32 cellular contexts compared by ENCODE assay signal in the genomic region with DNA sequence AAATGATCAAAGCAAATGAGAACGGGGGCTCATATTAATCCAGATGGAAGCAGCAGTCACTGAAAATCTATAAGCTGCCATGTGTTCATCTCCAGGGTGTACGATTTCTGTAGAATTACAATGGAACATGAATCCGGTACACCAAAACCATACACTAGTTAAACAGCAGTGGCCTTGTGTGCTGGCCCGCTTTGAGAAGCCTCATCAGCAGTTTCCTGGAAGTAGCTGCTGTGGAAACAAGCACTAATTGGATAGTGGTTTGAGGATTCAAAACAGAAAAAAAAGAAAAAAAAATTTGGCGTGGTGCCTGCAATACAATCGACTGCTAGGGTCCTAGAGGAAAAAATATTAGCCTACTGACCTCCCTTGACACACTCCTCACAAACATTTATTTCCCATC.
"Had no signal": no experiment of that assay in that cellular context is flagged by ENCODE, and none has a peak within 500 bp of the region (broad histone marks: within the 10 kb centered on the region; RNA-seq: fewer than 3 reads in every experiment).

No MANE protein-coding gene starts in this region.

- H3K4me1 ChIP-seq: adrenal gland, body of pancreas, colonic mucosa, esophagus squamous epithelium had no signal

- H3K4me1 Mint-ChIP-seq: activated B cell treated with CpG ODN at 0.5 μM for 24 hours; activated CD8-positive, alpha-beta memory T cell treated with anti-CD3 and anti-CD28 coated beads, Interleukin-2, amount 10 ng/mL, durations not matched to agents 7 days and 5 days; activated naive CD4-positive, alpha-beta T cell treated with anti-CD3 and anti-CD28 coated beads, Interleukin-2, amount 50 U/mL, for 24 hours; activated naive CD8-positive, alpha-beta T cell treated with anti-CD3 and anti-CD28 coated beads for 36 hours; activated naive CD8-positive, alpha-beta T cell treated with anti-CD3 and anti-CD28 coated beads, Interleukin-2, amount 50 U/mL, for 24 hours; T-helper 17 cell had no signal

- H3K4me3 ChIP-seq: adrenal gland, body of pancreas, colonic mucosa, esophagus squamous epithelium had no signal

- H3K9me3 ChIP-seq: adrenal gland, body of pancreas, colonic mucosa, esophagus squamous epithelium had no signal

- DNase-seq: activated B cell treated with CpG ODN at 0.5 μM for 24 hours; activated CD4-positive, alpha-beta T cell treated with anti-CD3 and anti-CD28 coated beads for 48 hours; activated CD4-positive, alpha-beta T cell treated with anti-CD3 and anti-CD28 coated beads, Interleukin-2, amount 50 U/mL, for 1 hour; activated CD4-positive, alpha-beta T cell treated with anti-CD3 and anti-CD28 coated beads, Interleukin-2, amount 50 U/mL, for 48 hours; activated CD8-positive, alpha-beta memory T cell treated with anti-CD3 and anti-CD28 coated beads, Interleukin-2, amount 10 ng/mL, durations not matched to agents 7 days and 5 days; activated CD8-positive, alpha-beta memory T cell treated with anti-CD3 and anti-CD28 coated beads, Interleukin-2, amount 50 U/mL, for 4 hours; activated CD8-positive, alpha-beta T cell treated with anti-CD3 and anti-CD28 coated beads, Interleukin-2, amount 10 ng/mL, durations not matched to agents 7 days and 5 days; activated effector memory CD4-positive, alpha-beta T cell treated with anti-CD3 and anti-CD28 coated beads, Interleukin-2, amount 50 U/mL, for 16 hours; activated naive CD4-positive, alpha-beta T cell treated with anti-CD3 and anti-CD28 coated beads for 36 hours; activated naive CD8-positive, alpha-beta T cell treated with anti-CD3 and anti-CD28 coated beads for 36 hours; activated naive CD8-positive, alpha-beta T cell treated with anti-CD3 and anti-CD28 coated beads, Interleukin-2, amount 50 U/mL, for 24 hours; activated T-cell treated with anti-CD3 and anti-CD28 coated beads, Interleukin-2, amount 50 U/mL, for 1 hour; activated T-cell treated with anti-CD3 and anti-CD28 coated beads, Interleukin-2, amount 50 U/mL, for 48 hours; adrenal gland; aorta; body of pancreas; central memory CD4-positive, alpha-beta T cell; cerebellar nuclear complex; colonic mucosa; effector CD8-positive, alpha-beta T cell; esophagus squamous epithelium; foreskin fibroblast; T-helper 1 cell; T-helper 17 cell; T1000; WERI-Rb-1 had no signal

- H3K9me3 Mint-ChIP-seq: activated B cell treated with CpG ODN at 0.5 μM for 24 hours; activated naive CD4-positive, alpha-beta T cell treated with anti-CD3 and anti-CD28 coated beads for 36 hours; activated naive CD4-positive, alpha-beta T cell treated with anti-CD3 and anti-CD28 coated beads, Interleukin-2, amount 50 U/mL, for 24 hours; activated naive CD8-positive, alpha-beta T cell treated with anti-CD3 and anti-CD28 coated beads for 36 hours; activated naive CD8-positive, alpha-beta T cell treated with anti-CD3 and anti-CD28 coated beads, Interleukin-2, amount 50 U/mL, for 24 hours; activated T-helper 1 cell treated with anti-CD3 and anti-CD28 coated beads, Interleukin-12 subunit alpha, Interleukin-12 subunit beta, Interleukin-2, Interleukin-4 antibody, amounts not matched to agents 30 ng/mL and 10 ng/mL and 1 ng/mL, durations not matched to agents 14 hours and 24 hours and 36 hours; activated T-helper 2 cell treated with anti-CD3 and anti-CD28 coated beads, Interferon-gamma antibody, Interleukin-2, Interleukin-4, amounts not matched to agents 10 μg/mL and 5 μg/mL and 100 μg/mL, durations not matched to agents 14 hours and 24 hours and 36 hours; T-helper 2 cell treated with Interferon-gamma antibody and Interleukin-4, amounts not matched to agents 5 μg/mL and 100 μg/mL, for 36 hours had no signal

- H3K27me3 Mint-ChIP-seq: activated B cell treated with CpG ODN at 0.5 μM for 24 hours; activated CD8-positive, alpha-beta memory T cell treated with anti-CD3 and anti-CD28 coated beads, Interleukin-2, amount 10 ng/mL, durations not matched to agents 7 days and 5 days; activated naive CD4-positive, alpha-beta T cell treated with anti-CD3 and anti-CD28 coated beads, Interleukin-2, amount 50 U/mL, for 24 hours; activated naive CD8-positive, alpha-beta T cell treated with anti-CD3 and anti-CD28 coated beads, Interleukin-2, amount 50 U/mL, for 24 hours; T-helper 17 cell had no signal

- H3K4me3 Mint-ChIP-seq: activated B cell treated with CpG ODN at 0.5 μM for 24 hours; activated CD8-positive, alpha-beta memory T cell treated with anti-CD3 and anti-CD28 coated beads, Interleukin-2, amount 10 ng/mL, durations not matched to agents 7 days and 5 days; activated CD8-positive, alpha-beta T cell treated with anti-CD3 and anti-CD28 coated beads, Interleukin-2, amount 10 ng/mL, durations not matched to agents 7 days and 5 days; activated naive CD4-positive, alpha-beta T cell treated with anti-CD3 and anti-CD28 coated beads for 36 hours; activated naive CD4-positive, alpha-beta T cell treated with anti-CD3 and anti-CD28 coated beads, Interleukin-2, amount 50 U/mL, for 24 hours; activated naive CD8-positive, alpha-beta T cell treated with anti-CD3 and anti-CD28 coated beads for 36 hours; activated naive CD8-positive, alpha-beta T cell treated with anti-CD3 and anti-CD28 coated beads, Interleukin-2, amount 50 U/mL, for 24 hours; activated T-helper 1 cell treated with anti-CD3 and anti-CD28 coated beads, Interleukin-12 subunit alpha, Interleukin-12 subunit beta, Interleukin-2, Interleukin-4 antibody, amounts not matched to agents 30 ng/mL and 10 ng/mL and 1 ng/mL, durations not matched to agents 14 hours and 24 hours and 36 hours; T-helper 17 cell; T-helper 2 cell treated with Interferon-gamma antibody and Interleukin-4, amounts not matched to agents 5 μg/mL and 100 μg/mL, for 36 hours had no signal

- ATAC-seq: activated CD4-positive, CD25-positive, alpha-beta regulatory T cell treated with anti-CD3 and anti-CD28 coated beads, Interleukin-2, amount 50 U/mL, for 24 hours; activated CD8-positive, alpha-beta memory T cell treated with anti-CD3 and anti-CD28 coated beads, Interleukin-2, amount 10 ng/mL, durations not matched to agents 7 days and 5 days; activated CD8-positive, alpha-beta T cell treated with anti-CD3 and anti-CD28 coated beads, Interleukin-2, amount 10 ng/mL, durations not matched to agents 7 days and 5 days; activated naive CD8-positive, alpha-beta T cell treated with anti-CD3 and anti-CD28 coated beads, Interleukin-2, amount 50 U/mL, for 24 hours; body of pancreas; T-helper 17 cell had no signal

- H3K36me3 Mint-ChIP-seq: activated CD8-positive, alpha-beta memory T cell treated with anti-CD3 and anti-CD28 coated beads, Interleukin-2, amount 10 ng/mL, durations not matched to agents 7 days and 5 days; activated naive CD4-positive, alpha-beta T cell treated with anti-CD3 and anti-CD28 coated beads, Interleukin-2, amount 50 U/mL, for 24 hours; activated naive CD8-positive, alpha-beta T cell treated with anti-CD3 and anti-CD28 coated beads for 36 hours had no signal

- H3K36me3 ChIP-seq: adrenal gland, colonic mucosa, esophagus squamous epithelium, WERI-Rb-1 had no signal

- H3K27me3 ChIP-seq: adrenal gland, body of pancreas, colonic mucosa had no signal

- H3K27ac ChIP-seq: adrenal gland, body of pancreas, colonic mucosa, epithelial cell of prostate, esophagus squamous epithelium, WERI-Rb-1 had no signal

- H3K27ac Mint-ChIP-seq: activated B cell treated with CpG ODN at 0.5 μM for 24 hours; activated CD8-positive, alpha-beta memory T cell treated with anti-CD3 and anti-CD28 coated beads, Interleukin-2, amount 10 ng/mL, durations not matched to agents 7 days and 5 days; activated CD8-positive, alpha-beta T cell treated with anti-CD3 and anti-CD28 coated beads, Interleukin-2, amount 10 ng/mL, durations not matched to agents 7 days and 5 days; activated naive CD4-positive, alpha-beta T cell treated with anti-CD3 and anti-CD28 coated beads for 36 hours; activated naive CD4-positive, alpha-beta T cell treated with anti-CD3 and anti-CD28 coated beads, Interleukin-2, amount 50 U/mL, for 24 hours; activated naive CD8-positive, alpha-beta T cell treated with anti-CD3 and anti-CD28 coated beads for 36 hours; activated naive CD8-positive, alpha-beta T cell treated with anti-CD3 and anti-CD28 coated beads, Interleukin-2, amount 50 U/mL, for 24 hours; activated T-helper 1 cell treated with anti-CD3 and anti-CD28 coated beads, Interleukin-12 subunit alpha, Interleukin-12 subunit beta, Interleukin-2, Interleukin-4 antibody, amounts not matched to agents 30 ng/mL and 10 ng/mL and 1 ng/mL, durations not matched to agents 14 hours and 24 hours and 36 hours; activated T-helper 2 cell treated with anti-CD3 and anti-CD28 coated beads, Interferon-gamma antibody, Interleukin-2, Interleukin-4, amounts not matched to agents 10 μg/mL and 5 μg/mL and 100 μg/mL, durations not matched to agents 14 hours and 24 hours and 36 hours; T-helper 17 cell; T-helper 2 cell treated with Interferon-gamma antibody and Interleukin-4, amounts not matched to agents 5 μg/mL and 100 μg/mL, for 36 hours had no signal
